ENCODE assay signal across 8 cellular contexts in the genomic region with DNA sequence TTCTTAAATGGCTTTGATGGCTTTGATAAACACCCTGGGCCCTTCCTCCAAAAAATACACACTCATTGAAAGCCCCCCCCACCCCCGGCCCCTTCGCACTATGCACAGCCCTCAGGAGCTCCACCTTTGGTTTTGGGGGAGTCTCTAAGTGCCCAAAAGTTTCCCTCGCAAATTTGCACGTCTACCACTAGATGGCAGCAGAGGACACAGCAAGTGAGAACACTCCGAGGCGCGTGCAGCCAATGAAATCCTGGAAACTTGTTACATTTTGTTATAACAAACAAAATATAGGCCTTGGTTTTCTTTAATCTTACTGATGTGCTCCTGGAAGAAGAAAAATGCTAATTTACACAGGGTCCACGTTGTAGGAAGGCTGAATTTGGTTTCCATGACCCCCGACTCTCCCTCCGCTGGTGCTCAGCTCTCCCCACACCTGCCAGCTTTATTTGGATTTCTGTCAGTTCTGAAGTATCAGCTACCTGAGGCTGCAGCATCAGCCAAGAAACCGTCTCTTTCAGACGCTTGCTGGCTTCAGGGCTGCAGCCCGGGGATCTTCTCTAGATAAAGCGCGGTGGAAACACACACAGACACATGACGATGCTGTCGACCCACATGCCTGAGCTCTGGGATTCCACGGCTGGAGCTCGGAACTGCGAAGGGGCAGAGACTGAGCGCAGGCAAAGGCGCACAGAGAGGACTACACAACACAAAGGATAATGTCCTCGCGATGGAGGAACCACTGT.
DNase-seq lines count a peak whose midpoint lies in the region; TF ChIP-seq lines count a peak whose summit lies in the region.

No MANE protein-coding gene starts in this region.

- no peak overlapping the region for H2BK120ac ChIP-seq in mesenchymal stem cell (ENCODE audit: low read depth, low read length)

- H2BK12ac ChIP-seq in mesenchymal stem cell (ENCODE audit: low read length in 2 of 2), result no peak overlapping the region

- H3K9me3 ChIP-seq in mesenchymal stem cell (ENCODE audit: control insufficient read depth, low read length), result no peaks in the 10 kb centered on the region

- WGBS in mesenchymal stem cell, result 65% methylated on average over 21 of the region's 24 CpGs

- H3K4me3 ChIP-seq in HFF-Myc (replicated peaks; ENCODE audit: low read depth, low read length) (no peak overlapping the region), mesenchymal stem cell (ENCODE audit: insufficient read depth in 1 of 2, low read depth in 1 of 2, low read length in 2 of 2) (no peak overlapping the region)

- H3K4ac ChIP-seq in mesenchymal stem cell (ENCODE audit: low read depth in 1 of 2, low read length in 2 of 2), result no peak overlapping the region

- H3K4me1 ChIP-seq in mesenchymal stem cell (ENCODE audit: control insufficient read depth, insufficient read depth, low read depth, low read length), result no peaks in the 10 kb centered on the region

- H4K8ac ChIP-seq in mesenchymal stem cell (ENCODE audit: low read length), result no peak overlapping the region

- DNase-seq in DMS53 (lab: John Stamatoyannopoulos, UW), result peak; percentile 81
- peak; percentile 30 for DNase-seq in HFF-Myc (ENCODE audit: extremely low read depth, low read depth)
- DNase-seq in NCI-H510A treated with DMSO at 0.1 percent for 48 hours (lab: John Stamatoyannopoulos, UW), result peak; percentile 42
- peak; percentile 47 to 50 for DNase-seq in activated CD4-positive, alpha-beta T cell treated with anti-CD3 and anti-CD28 coated beads, Interleukin-2, amount 50 U/mL, for 4 hours
- peak; percentile 45 for DNase-seq in effector CD8-positive, alpha-beta T cell (lab: John Stamatoyannopoulos, UW)
- peak; percentile 70 for DNase-seq in mesenchymal stem cell
- DNase-seq in stimulated activated CD8-positive, alpha-beta memory T cell treated with anti-CD3 and anti-CD28 coated beads, Interleukin-4, amount 100 ng/mL, for 24 hours (ENCODE audit: low read depth), result peak; percentile 33
- no peak for DNase-seq in GOT3 (lab: John Stamatoyannopoulos, UW)

- H3K23ac ChIP-seq in mesenchymal stem cell (ENCODE audit: low read length in 2 of 2), result no peak overlapping the region

- no peak overlapping the region for H3K9ac ChIP-seq in mesenchymal stem cell (ENCODE audit: low read length)

- no peaks in the 10 kb centered on the region for H3K79me1 ChIP-seq in mesenchymal stem cell (replicated peaks; ENCODE audit: low read length, poor library complexity, severe bottlenecking)

- no peak overlapping the region for H3K27ac ChIP-seq in mesenchymal stem cell (ENCODE audit: low read length, poor library complexity, severe bottlenecking)

- H3K14ac ChIP-seq in mesenchymal stem cell (ENCODE audit: low read length in 2 of 2), result no peak overlapping the region

- peaks cover 10 to 58% of the 10 kb centered on the region in 2 experiments for H3K27me3 ChIP-seq in mesenchymal stem cell (ENCODE audit: control insufficient read depth in 1 of 2, insufficient read depth in 1 of 2, low read length in 2 of 2)

- H3K4me2 ChIP-seq in mesenchymal stem cell (ENCODE audit: low read length, poor library complexity, severe bottlenecking), result no peak overlapping the region

- H2AK5ac ChIP-seq in mesenchymal stem cell (ENCODE audit: low read length, severe bottlenecking), result no peak overlapping the region

- peak; percentile 87 for TF ChIP-seq CTCF in HFF-Myc (IDR thresholded peaks at IDR 0.05; ENCODE audit: low read depth, low read length, missing control alignments)

- no peak overlapping the region for H3K18ac ChIP-seq in mesenchymal stem cell (ENCODE audit: low read depth in 1 of 2, low read length in 2 of 2)

- no peak overlapping the region for H4K91ac ChIP-seq in mesenchymal stem cell (ENCODE audit: low read length)

- no peak overlapping the region for H2BK5ac ChIP-seq in mesenchymal stem cell (ENCODE audit: low read depth, low read length, poor library complexity, severe bottlenecking)

- no peak overlapping the region for H2AFZ ChIP-seq in mesenchymal stem cell (ENCODE audit: low read depth, low read length)

- H3K36me3 ChIP-seq in mesenchymal stem cell (ENCODE audit: control insufficient read depth in 1 of 2, insufficient read depth in 2 of 2, low read depth in 1 of 2, low read length in 2 of 2), result no peaks in the 10 kb centered on the region

- no peak overlapping the region for H2BK15ac ChIP-seq in mesenchymal stem cell (ENCODE audit: low read depth, poor library complexity, severe bottlenecking)
